ENCODE assay signal across 1 cellular context in the genomic region with DNA sequence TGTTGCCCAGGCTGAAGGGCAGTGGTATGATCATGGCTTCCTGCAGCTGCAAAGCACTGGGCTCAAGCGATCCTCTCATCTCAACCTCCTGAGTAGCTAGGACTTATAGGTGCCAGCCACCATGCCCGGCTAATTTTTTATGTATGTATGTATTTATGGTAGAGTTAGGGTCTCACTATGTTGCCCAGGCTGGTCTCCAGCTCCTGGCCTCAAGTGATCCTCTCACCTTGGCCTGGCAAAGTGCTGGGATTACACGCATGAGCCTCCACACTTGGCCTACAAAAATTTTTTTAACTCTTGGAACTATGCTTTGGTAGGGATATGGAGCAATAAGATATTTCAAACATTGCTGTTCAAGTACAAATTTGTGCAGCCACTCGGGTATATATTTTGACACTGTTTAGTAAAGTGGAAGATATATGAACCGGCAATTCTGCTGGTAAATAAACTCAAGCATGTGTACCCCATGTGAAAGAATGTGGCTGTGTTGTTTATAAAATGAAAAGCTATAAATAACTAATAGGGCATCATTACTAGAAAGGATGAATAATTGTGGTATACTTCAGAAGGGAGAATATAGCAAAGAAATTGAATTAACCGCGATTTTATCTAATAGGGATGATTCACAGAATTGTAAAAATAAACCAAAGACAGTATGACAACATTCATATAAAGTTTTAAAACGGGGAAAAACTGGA.
TF ChIP-seq lines count a peak whose summit lies in the region.

No MANE protein-coding gene starts in this region.

TF ChIP-seq in GM12878, 131 proteins besides CTCF, POLR2A, EP300 and RAD21:
- no peak for TF ChIP-seq BHLHE40 (IDR thresholded peaks at IDR 0.05; ENCODE audit: borderline replicate concordance in 1 of 2, low read depth in 2 of 2, low read length in 1 of 2)
- TF ChIP-seq BMI1 (IDR thresholded peaks at IDR 0.05; ENCODE audit: borderline replicate concordance): no peak
- TF ChIP-seq, protein P1, sequence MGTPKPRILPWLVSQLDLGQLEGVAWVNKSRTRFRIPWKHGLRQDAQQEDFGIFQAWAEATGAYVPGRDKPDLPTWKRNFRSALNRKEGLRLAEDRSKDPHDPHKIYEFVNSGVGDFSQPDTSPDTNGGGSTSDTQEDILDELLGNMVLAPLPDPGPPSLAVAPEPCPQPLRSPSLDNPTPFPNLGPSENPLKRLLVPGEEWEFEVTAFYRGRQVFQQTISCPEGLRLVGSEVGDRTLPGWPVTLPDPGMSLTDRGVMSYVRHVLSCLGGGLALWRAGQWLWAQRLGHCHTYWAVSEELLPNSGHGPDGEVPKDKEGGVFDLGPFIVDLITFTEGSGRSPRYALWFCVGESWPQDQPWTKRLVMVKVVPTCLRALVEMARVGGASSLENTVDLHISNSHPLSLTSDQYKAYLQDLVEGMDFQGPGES (IDR thresholded peaks at IDR 0.05): no peak
- no peak for TF ChIP-seq ELK1 (IDR thresholded peaks at IDR 0.05; ENCODE audit: low read depth, low read length)
- TF ChIP-seq, protein P2, sequence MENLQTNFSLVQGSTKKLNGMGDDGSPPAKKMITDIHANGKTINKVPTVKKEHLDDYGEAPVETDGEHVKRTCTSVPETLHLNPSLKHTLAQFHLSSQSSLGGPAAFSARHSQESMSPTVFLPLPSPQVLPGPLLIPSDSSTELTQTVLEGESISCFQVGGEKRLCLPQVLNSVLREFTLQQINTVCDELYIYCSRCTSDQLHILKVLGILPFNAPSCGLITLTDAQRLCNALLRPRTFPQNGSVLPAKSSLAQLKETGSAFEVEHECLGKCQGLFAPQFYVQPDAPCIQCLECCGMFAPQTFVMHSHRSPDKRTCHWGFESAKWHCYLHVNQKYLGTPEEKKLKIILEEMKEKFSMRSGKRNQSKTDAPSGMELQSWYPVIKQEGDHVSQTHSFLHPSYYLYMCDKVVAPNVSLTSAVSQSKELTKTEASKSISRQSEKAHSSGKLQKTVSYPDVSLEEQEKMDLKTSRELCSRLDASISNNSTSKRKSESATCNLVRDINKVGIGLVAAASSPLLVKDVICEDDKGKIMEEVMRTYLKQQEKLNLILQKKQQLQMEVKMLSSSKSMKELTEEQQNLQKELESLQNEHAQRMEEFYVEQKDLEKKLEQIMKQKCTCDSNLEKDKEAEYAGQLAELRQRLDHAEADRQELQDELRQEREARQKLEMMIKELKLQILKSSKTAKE (IDR thresholded peaks at IDR 0.05; ENCODE audit: low read depth, poor library complexity, severe bottlenecking): no peak
- no peak for TF ChIP-seq NR2C2 (IDR thresholded peaks at IDR 0.05; ENCODE audit: borderline replicate concordance, control insufficient read depth, insufficient read length, low read depth)
- TF ChIP-seq NFIC (IDR thresholded peaks at IDR 0.05; ENCODE audit: low read depth, low read length): no peak
- no peak for TF ChIP-seq YY1 (IDR thresholded peaks at IDR 0.05; ENCODE audit: low read depth, low read length)
- TF ChIP-seq ZNF384 (IDR thresholded peaks at IDR 0.05; ENCODE audit: borderline replicate concordance, low read depth, low read length): no peak
- TF ChIP-seq TCF3 (IDR thresholded peaks at IDR 0.05; ENCODE audit: borderline replicate concordance, insufficient read depth, low read depth, low read length): no peak
- no peak for TF ChIP-seq MTA2 (IDR thresholded peaks at IDR 0.05; ENCODE audit: low read depth)
